Comparison of ENCODE assay signal across 13 cellular contexts in the genomic region with DNA sequence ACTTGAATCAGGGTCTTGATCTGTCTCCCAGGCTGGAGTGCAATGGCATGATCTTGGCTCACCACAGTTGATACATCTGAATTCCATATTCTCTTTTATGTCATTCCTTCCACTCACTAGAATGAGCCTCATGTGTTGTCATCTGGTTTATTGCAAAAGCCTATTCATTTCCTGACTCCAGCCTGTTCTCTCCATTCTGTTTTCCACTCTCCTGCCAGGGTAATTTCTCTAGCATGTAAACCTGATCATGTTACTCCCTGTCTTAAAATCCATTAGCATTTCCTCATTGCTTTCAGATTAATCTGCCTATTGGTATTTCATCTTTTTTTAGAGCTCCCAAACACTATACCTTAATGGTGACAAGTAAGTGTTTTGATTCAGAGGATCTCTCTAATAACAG. TPM values are rescaled to one million over a fixed set of nuclear protein-coding genes. Genes with fewer than 3 reads are reported as not detected.
DNase-seq lines count a peak whose midpoint lies in the region; ATAC-seq, FAIRE-seq and TF ChIP-seq lines count a peak whose summit lies in the region.
"Had no signal": no experiment of that assay in that cellular context is flagged by ENCODE, and none has a peak within 500 bp of the region (broad histone marks: within the 10 kb centered on the region; RNA-seq: fewer than 3 reads in every experiment).

No MANE protein-coding gene starts in this region.

- TF ChIP-seq CTCF in A549 (IDR thresholded peaks at IDR 0.05) (no peak), fibroblast of villous mesenchyme (IDR thresholded peaks at IDR 0.05; ENCODE audit: insufficient read depth, low read depth, low read length) (no peak), GM10248 (IDR thresholded peaks at IDR 0.05; ENCODE audit: control extremely low read depth, extremely low read depth, low read depth, missing control alignments) (no peak)

- no peak for TF ChIP-seq EP300 in A549 (IDR thresholded peaks at IDR 0.05)

- CTCF ChIA-PET in A549 (lab: Yijun Ruan, JAX) (no interaction called here), GM10248 (lab: Yijun Ruan, JAX) (interaction anchor here (1.1 to 1.2 kb wide), 2 partner anchors 18 to 32 kb away, joined by 3 read pairs; no protein-coding TSS in a partner anchor)

- no peak for FAIRE-seq in A549 (lab: Jason Lieb, UNC)
- FAIRE-seq: pancreas had no signal

- peaks cover 36% of the 10 kb centered on the region for H3K4me1 ChIP-seq in A549

- DNase-seq in A549 (ENCODE audit: low read depth in 1 of 2, low spot score in 1 of 2) (no peak), GF-D8 (lab: John Stamatoyannopoulos, UW) (peak; percentile 2), fibroblast of villous mesenchyme (ENCODE audit: low read depth) (peak; percentile 80), GM10248 (ENCODE audit: extremely low spot score) (no peak), caudate nucleus (lab: John Stamatoyannopoulos, UW) (no peak), globus pallidus (ENCODE audit: low spot score) (no peak)
- DNase-seq: activated naive CD4-positive, alpha-beta T cell treated with Interleukin-2 at 50 U/mL for 16 hours; CD4-positive, alpha-beta memory T cell; NCI-H1105; NCI-H510A treated with DMSO at 0.1 percent for 48 hours; pancreas had no signal

- H3K27ac ChIP-seq in A549: peak overlapping the region; percentile 92 to 97; a peak in 5 of 6 replicates
- no peak overlapping the region for H3K27ac ChIP-seq in caudate nucleus (ENCODE audit: low read depth, low read length)
- H3K27ac ChIP-seq: pancreas had no signal

- H3K4me3 ChIP-seq in A549 (no peak overlapping the region), fibroblast of villous mesenchyme (ENCODE audit: low read depth, low read length) (no peak overlapping the region)
- H3K4me3 ChIP-seq: pancreas had no signal

- H3K9me3 ChIP-seq in A549: no peaks in the 10 kb centered on the region
- H3K9me3 ChIP-seq: pancreas had no signal

- POLR2A ChIA-PET in A549 (lab: Yijun Ruan, JAX) (no interaction called here), GM10248 (lab: Yijun Ruan, JAX) (no interaction called here)

- ATAC-seq in A549 (no peak), SK-N-SH treated with all-trans-retinoic acid at 6 μM for 48 hours (peak; percentile 48), HG03521 (IDR thresholded peaks at IDR 0.05; ENCODE audit: unreplicated experiment) (no peak)
- ATAC-seq: pancreas had no signal

- no peak for TF ChIP-seq POLR2A in A549 (IDR thresholded peaks at IDR 0.05; ENCODE audit: low read length)

- TF ChIP-seq RAD21 in A549 (conservative IDR thresholded peaks at IDR 0.05 in 1 of 2, IDR thresholded peaks at IDR 0.05 in 1 of 2): no peak

- H3K4me2 ChIP-seq in A549: no peak overlapping the region

TF ChIP-seq in A549, 52 proteins besides CTCF, POLR2A, EP300 and RAD21 (continues in another document):
- no peak for TF ChIP-seq SMC3 (IDR thresholded peaks at IDR 0.05)
- no peak for TF ChIP-seq MAZ (IDR thresholded peaks at IDR 0.05; ENCODE audit: borderline replicate concordance, low read depth, low read length)
- TF ChIP-seq HEYL (CRISPR knock-in tag; IDR thresholded peaks at IDR 0.05): no peak
- TF ChIP-seq FOSL2 (IDR thresholded peaks at IDR 0.05): no peak
- TF ChIP-seq FOSL2 (CRISPR knock-in tag; IDR thresholded peaks at IDR 0.05): no peak
- TF ChIP-seq TFCP2L1 (CRISPR knock-in tag; IDR thresholded peaks at IDR 0.05): no peak
- TF ChIP-seq, protein P1, sequence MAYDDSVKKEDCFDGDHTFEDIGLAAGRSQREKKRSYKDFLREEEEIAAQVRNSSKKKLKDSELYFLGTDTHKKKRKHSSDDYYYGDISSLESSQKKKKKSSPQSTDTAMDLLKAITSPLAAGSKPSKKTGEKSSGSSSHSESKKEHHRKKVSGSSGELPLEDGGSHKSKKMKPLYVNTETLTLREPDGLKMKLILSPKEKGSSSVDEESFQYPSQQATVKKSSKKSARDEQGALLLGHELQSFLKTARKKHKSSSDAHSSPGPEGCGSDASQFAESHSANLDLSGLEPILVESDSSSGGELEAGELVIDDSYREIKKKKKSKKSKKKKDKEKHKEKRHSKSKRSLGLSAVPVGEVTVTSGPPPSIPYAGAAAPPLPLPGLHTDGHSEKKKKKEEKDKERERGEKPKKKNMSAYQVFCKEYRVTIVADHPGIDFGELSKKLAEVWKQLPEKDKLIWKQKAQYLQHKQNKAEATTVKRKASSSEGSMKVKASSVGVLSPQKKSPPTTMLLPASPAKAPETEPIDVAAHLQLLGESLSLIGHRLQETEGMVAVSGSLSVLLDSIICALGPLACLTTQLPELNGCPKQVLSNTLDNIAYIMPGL (CRISPR knock-in tag; IDR thresholded peaks at IDR 0.05; ENCODE audit: borderline replicate concordance): no peak
- no peak for TF ChIP-seq BCL3 (IDR thresholded peaks at IDR 0.05)
- no peak for TF ChIP-seq NFE2L2 (conservative IDR thresholded peaks at IDR 0.05; ENCODE audit: low read length)
- no peak for TF ChIP-seq CHD4 (IDR thresholded peaks at IDR 0.05; ENCODE audit: borderline replicate concordance)
- TF ChIP-seq EHMT2 (IDR thresholded peaks at IDR 0.05; ENCODE audit: low read depth): no peak
- TF ChIP-seq ZC3H11A (IDR thresholded peaks at IDR 0.05): no peak
- no peak for TF ChIP-seq MAFK (IDR thresholded peaks at IDR 0.05; ENCODE audit: partially characterized antibody)

TF ChIP-seq in SK-N-SH treated with all-trans-retinoic acid at 6 μM for 48 hours, 23 proteins besides CTCF, POLR2A, EP300 and RAD21 (continues in another document):
- TF ChIP-seq ESRRG (CRISPR knock-in tag; IDR thresholded peaks at IDR 0.05) (no peak), CREB5 (CRISPR knock-in tag; IDR thresholded peaks at IDR 0.05; ENCODE audit: low read depth) (no peak), ZNF70 (CRISPR knock-in tag; IDR thresholded peaks at IDR 0.05) (no peak), OSR1 (CRISPR knock-in tag; IDR thresholded peaks at IDR 0.05) (no peak), ISL1 (CRISPR knock-in tag; IDR thresholded peaks at IDR 0.05) (no peak), POU6F1 (CRISPR knock-in tag; IDR thresholded peaks at IDR 0.05; ENCODE audit: borderline replicate concordance, low read depth) (no peak), ZNF8 (CRISPR knock-in tag; IDR thresholded peaks at IDR 0.05) (no peak), TOX (CRISPR knock-in tag; IDR thresholded peaks at IDR 0.05; ENCODE audit: borderline replicate concordance) (no peak), PPARA (CRISPR knock-in tag; IDR thresholded peaks at IDR 0.05; ENCODE audit: borderline replicate concordance) (no peak), RARB (CRISPR knock-in tag; IDR thresholded peaks at IDR 0.05) (no peak)
- TF ChIP-seq, protein P2, sequence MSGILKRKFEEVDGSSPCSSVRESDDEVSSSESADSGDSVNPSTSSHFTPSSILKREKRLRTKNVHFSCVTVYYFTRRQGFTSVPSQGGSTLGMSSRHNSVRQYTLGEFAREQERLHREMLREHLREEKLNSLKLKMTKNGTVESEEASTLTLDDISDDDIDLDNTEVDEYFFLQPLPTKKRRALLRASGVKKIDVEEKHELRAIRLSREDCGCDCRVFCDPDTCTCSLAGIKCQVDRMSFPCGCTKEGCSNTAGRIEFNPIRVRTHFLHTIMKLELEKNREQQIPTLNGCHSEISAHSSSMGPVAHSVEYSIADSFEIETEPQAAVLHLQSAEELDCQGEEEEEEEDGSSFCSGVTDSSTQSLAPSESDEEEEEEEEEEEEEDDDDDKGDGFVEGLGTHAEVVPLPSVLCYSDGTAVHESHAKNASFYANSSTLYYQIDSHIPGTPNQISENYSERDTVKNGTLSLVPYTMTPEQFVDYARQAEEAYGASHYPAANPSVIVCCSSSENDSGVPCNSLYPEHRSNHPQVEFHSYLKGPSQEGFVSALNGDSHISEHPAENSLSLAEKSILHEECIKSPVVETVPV (CRISPR knock-in tag; IDR thresholded peaks at IDR 0.05): no peak

RNA-seq across cellular contexts. Expression of gene DDX60L, which starts 4.3 kb away (rescaled TPM):
- polyA plus RNA-seq in A549 (2011; rRNA removed) (15.4 and 20.5 TPM in 2 replicates), A549 (2017; fragmentation: RNase III; extraction: RNeasy Plus Mini Kit Qiagen cat#74134 plus additional on column Dnase treatment) (11.1 to 12.2 TPM (median 12.0 TPM) in 3 replicates)
- polyA plus RNA-seq in A549 (2012; cell fraction: cytosol; rRNA removed): 3.8 and 4.5 TPM in 2 replicates
- polyA plus RNA-seq in A549 (2012; cell fraction: nucleus; rRNA removed): 3.9 and 8.1 TPM in 2 replicates
- 13.0 and 23.2 TPM in 2 replicates for polyA minus RNA-seq in A549 (2011; rRNA and poly(A)+ RNA removed)
- 33.7 and 40.9 TPM in 2 replicates for total RNA-seq in fibroblast of villous mesenchyme

RNA-seq across cellular contexts. Expression of gene PALLD, which starts 12.2 kb away (rescaled TPM):
- polyA plus RNA-seq in A549 (2011; rRNA removed) (88.8 and 99.3 TPM in 2 replicates), A549 (2017; fragmentation: RNase III; extraction: RNeasy Plus Mini Kit Qiagen cat#74134 plus additional on column Dnase treatment) (113 to 134 TPM (median 123 TPM) in 3 replicates)
- 46.5 and 60.1 TPM in 2 replicates for polyA plus RNA-seq in A549 (2012; cell fraction: cytosol; rRNA removed)
- 58.7 and 75.0 TPM in 2 replicates for polyA plus RNA-seq in A549 (2012; cell fraction: nucleus; rRNA removed)
- 94.3 and 135 TPM in 2 replicates for polyA minus RNA-seq in A549 (2011; rRNA and poly(A)+ RNA removed)
- total RNA-seq in fibroblast of villous mesenchyme: 188 and 281 TPM in 2 replicates

Comparison
In these comparisons a context has a peak if more than half of its experiments do, and no peak if none do; other contexts are left out.
1. DNase-seq: peak in GF-D8 (single experiment) and fibroblast of villous mesenchyme (single experiment); none in A549 (0 of 2), GM10248 (single experiment), caudate nucleus (0 of 61) and globus pallidus (single experiment).